ENCODE assay signal across 1 cellular context in genomic region chr16:970379-970765, GRCh38.
TF ChIP-seq lines count a peak whose summit lies in the region.

No MANE protein-coding gene starts in this region.

TF ChIP-seq in HepG2, 621 proteins besides CTCF, POLR2A, EP300 and RAD21 (continued from another document and continues in another):
- no peak for TF ChIP-seq ZBTB40 (IDR thresholded peaks at IDR 0.05)
- TF ChIP-seq ZBTB40 (CRISPR knock-in tag; IDR thresholded peaks at IDR 0.05): no peak; the same call in 1 of the 2 replicates
- TF ChIP-seq TSC22D2 (CRISPR knock-in tag; IDR thresholded peaks at IDR 0.05; ENCODE audit: borderline replicate concordance): no peak
- TF ChIP-seq LBX2 (CRISPR knock-in tag; IDR thresholded peaks at IDR 0.05; ENCODE audit: borderline replicate concordance): no peak
- no peak; the same call in 1 of the 2 replicates for TF ChIP-seq HDAC2 (CRISPR knock-in tag; IDR thresholded peaks at IDR 0.05)
- TF ChIP-seq GATA4 (IDR thresholded peaks at IDR 0.05; ENCODE audit: borderline replicate concordance, low read depth): no peak
- TF ChIP-seq HCFC1 (IDR thresholded peaks at IDR 0.05; ENCODE audit: low read depth, low read length): no peak
- TF ChIP-seq ELF4 (CRISPR knock-in tag; IDR thresholded peaks at IDR 0.05; ENCODE audit: borderline replicate concordance): no peak
- TF ChIP-seq NR2C2 (CRISPR knock-in tag; IDR thresholded peaks at IDR 0.05; ENCODE audit: borderline replicate concordance): no peak; the same call in 1 of the 2 replicates
- TF ChIP-seq ZNF264 (CRISPR knock-in tag; IDR thresholded peaks at IDR 0.05): no peak
- TF ChIP-seq NONO (IDR thresholded peaks at IDR 0.05): no peak
- no peak for TF ChIP-seq NONO (CRISPR knock-in tag; conservative IDR thresholded peaks at IDR 0.05)
- TF ChIP-seq ZZZ3 (CRISPR knock-in tag; IDR thresholded peaks at IDR 0.05; ENCODE audit: borderline replicate concordance): 0 out of 2 replicates have a peak, but pooled peaks have one; percentile 3
- no peak for TF ChIP-seq MAX (IDR thresholded peaks at IDR 0.05)
- TF ChIP-seq EED (CRISPR knock-in tag; IDR thresholded peaks at IDR 0.05): peak; percentile 39; the same call in 1 of the 2 replicates
- TF ChIP-seq NR1H2 (CRISPR knock-in tag; IDR thresholded peaks at IDR 0.05; ENCODE audit: borderline replicate concordance, low read depth): peak; percentile 80; the same call in 1 of the 2 replicates
- TF ChIP-seq ATF3 (CRISPR knock-in tag; IDR thresholded peaks at IDR 0.05): peak; percentile 37; the same call in 1 of the 2 replicates
- TF ChIP-seq ZNF558 (CRISPR knock-in tag; IDR thresholded peaks at IDR 0.05; ENCODE audit: borderline replicate concordance): no peak
- TF ChIP-seq SMAD3 (CRISPR knock-in tag; IDR thresholded peaks at IDR 0.05): no peak
- no peak for TF ChIP-seq ZKSCAN1 (IDR thresholded peaks at IDR 0.05; ENCODE audit: low read length)
- no peak for TF ChIP-seq NFE2 (CRISPR knock-in tag; IDR thresholded peaks at IDR 0.05)
- no peak for TF ChIP-seq ZBTB8A (CRISPR knock-in tag; IDR thresholded peaks at IDR 0.05; ENCODE audit: borderline replicate concordance, low read depth)
- peak; percentile 41; the same call in 1 of the 2 replicates for TF ChIP-seq ZNF776 (CRISPR knock-in tag; IDR thresholded peaks at IDR 0.05)
- no peak for TF ChIP-seq THAP7 (CRISPR knock-in tag; IDR thresholded peaks at IDR 0.05)
- no peak for TF ChIP-seq ZBTB46 (CRISPR knock-in tag; IDR thresholded peaks at IDR 0.05; ENCODE audit: borderline replicate concordance)
- TF ChIP-seq ZNF724P (CRISPR knock-in tag; IDR thresholded peaks at IDR 0.05; ENCODE audit: borderline replicate concordance): no peak
- no peak for TF ChIP-seq RXRB (CRISPR knock-in tag; IDR thresholded peaks at IDR 0.05; ENCODE audit: borderline replicate concordance)
- TF ChIP-seq SSRP1 (CRISPR knock-in tag; IDR thresholded peaks at IDR 0.05): no peak
- 0 out of 2 replicates have a peak, but pooled peaks have one; percentile 2 for TF ChIP-seq ZNF569 (CRISPR knock-in tag; IDR thresholded peaks at IDR 0.05; ENCODE audit: borderline replicate concordance)
- no peak for TF ChIP-seq PPARG (CRISPR knock-in tag; conservative IDR thresholded peaks at IDR 0.05)
- TF ChIP-seq ZNF407 (CRISPR knock-in tag; IDR thresholded peaks at IDR 0.05; ENCODE audit: not compliant biosample characterization): peak; percentile 17
- TF ChIP-seq ZNF577 (CRISPR knock-in tag; IDR thresholded peaks at IDR 0.05; ENCODE audit: borderline replicate concordance, low read depth): no peak
- no peak for TF ChIP-seq CENPBD1 (CRISPR knock-in tag; IDR thresholded peaks at IDR 0.05; ENCODE audit: borderline replicate concordance, low read depth)
- TF ChIP-seq ZMAT5 (CRISPR knock-in tag; IDR thresholded peaks at IDR 0.05; ENCODE audit: borderline replicate concordance, low read depth): no peak
- no peak for TF ChIP-seq ZNF550 (CRISPR knock-in tag; IDR thresholded peaks at IDR 0.05; ENCODE audit: borderline replicate concordance)
- no peak for TF ChIP-seq ZNF580 (CRISPR knock-in tag; IDR thresholded peaks at IDR 0.05; ENCODE audit: borderline replicate concordance, low read depth)
- no peak for TF ChIP-seq WIZ (CRISPR knock-in tag; IDR thresholded peaks at IDR 0.05)
- TF ChIP-seq ZNF749 (CRISPR knock-in tag; IDR thresholded peaks at IDR 0.05; ENCODE audit: borderline replicate concordance): no peak
